ENCODE assay signal across 28 cellular contexts in genomic region chr3:70176224-70176623, GRCh38.
"Had no signal": no experiment of that assay in that cellular context is flagged by ENCODE, and none has a peak within 500 bp of the region (broad histone marks: within the 10 kb centered on the region; RNA-seq: fewer than 3 reads in every experiment).

No MANE protein-coding gene starts in this region.

- DNase-seq: colonic mucosa; cortex of kidney; dermis blood vessel endothelial cell; dorsolateral prefrontal cortex; effector CD4-positive, alpha-beta T cell; effector CD8-positive, alpha-beta T cell; effector memory CD4-positive, alpha-beta T cell; effector memory CD8-positive, alpha-beta T cell; endodermal cell; erythroblast; esophagus squamous epithelium; foreskin fibroblast; foreskin keratinocyte; foreskin melanocyte; gastrocnemius medialis; glutamatergic neuron; head of caudate nucleus; heart left ventricle; heart right ventricle had no signal

- H3K4me3 ChIP-seq: colonic mucosa, coronary artery, dorsolateral prefrontal cortex, esophagus muscularis mucosa, esophagus squamous epithelium, gastrocnemius medialis, gastroesophageal sphincter, heart left ventricle, heart right ventricle had no signal

- FAIRE-seq: colon, endometrium, endothelial cell of umbilical vein, frontal cortex had no signal

- H3K36me3 ChIP-seq: colonic mucosa, esophagus muscularis mucosa, esophagus squamous epithelium, gastrocnemius medialis, gastroesophageal sphincter, heart left ventricle, heart right ventricle had no signal

- ATAC-seq: effector memory CD8-positive, alpha-beta T cell; esophagus mucosa; foreskin keratinocyte; gastrocnemius medialis; gastroesophageal sphincter; heart left ventricle; heart right ventricle had no signal

- H3K4me1 ChIP-seq: colonic mucosa, esophagus squamous epithelium, foreskin keratinocyte, gastrocnemius medialis, heart left ventricle, heart right ventricle had no signal

- H3K27me3 ChIP-seq: colonic mucosa, esophagus muscularis mucosa, esophagus squamous epithelium, foreskin keratinocyte, gastrocnemius medialis, gastroesophageal sphincter had no signal

- H3K9me3 ChIP-seq: colonic mucosa, esophagus muscularis mucosa, esophagus squamous epithelium, gastrocnemius medialis, gastroesophageal sphincter, heart left ventricle, heart right ventricle had no signal

- H3K27ac ChIP-seq: colonic mucosa, coronary artery, dorsolateral prefrontal cortex, epithelial cell of prostate, esophagus muscularis mucosa, esophagus squamous epithelium, foreskin keratinocyte, gastrocnemius medialis, gastroesophageal sphincter, heart left ventricle, heart right ventricle had no signal
